In genomic region chr10:871951-872403, GRCh38 we compare ENCODE assay signal across 24 cellular contexts. TPM values are rescaled to one million over a fixed set of nuclear protein-coding genes. Genes with fewer than 3 reads are reported as not detected.
A peak's percentile ranks its signal among the peaks of the same experiment; 100 is the strongest.
DNase-seq lines count a peak whose midpoint lies in the region; ATAC-seq and TF ChIP-seq lines count a peak whose summit lies in the region.
"Had no signal": no experiment of that assay in that cellular context is flagged by ENCODE, and none has a peak within 500 bp of the region (broad histone marks: within the 10 kb centered on the region; RNA-seq: fewer than 3 reads in every experiment).

No MANE protein-coding gene starts in this region.

- H3K4me3 Mint-ChIP-seq in natural killer cell treated with Interleukin-12 subunit alpha and Interleukin-12 subunit beta and Interleukin-15 and Interleukin-18, amount 100 ng/mL, for 72 hours: peak overlapping the region; percentile 57
- H3K4me3 Mint-ChIP-seq in natural killer cell: no peak overlapping the region
- H3K4me3 Mint-ChIP-seq: activated CD4-positive, alpha-beta T cell treated with anti-CD3 and anti-CD28 coated beads, Interleukin-2, amount 10 ng/mL, durations not matched to agents 7 days and 5 days; activated naive CD4-positive, alpha-beta T cell treated with anti-CD3 and anti-CD28 coated beads for 36 hours; CD4-positive, CD25-positive, alpha-beta regulatory T cell had no signal

- no peaks in the 10 kb centered on the region for H3K4me1 ChIP-seq in mucosa of descending colon (ENCODE audit: low read depth)

- no peaks in the 10 kb centered on the region for H3K27me3 Mint-ChIP-seq in natural killer cell treated with Interleukin-12 subunit alpha and Interleukin-12 subunit beta and Interleukin-15 and Interleukin-18, amount 100 ng/mL, for 72 hours
- H3K27me3 Mint-ChIP-seq in natural killer cell (ENCODE audit: low read depth in 2 of 2): no peaks in the 10 kb centered on the region
- H3K27me3 Mint-ChIP-seq: activated CD4-positive, alpha-beta T cell treated with anti-CD3 and anti-CD28 coated beads, Interleukin-2, amount 10 ng/mL, durations not matched to agents 7 days and 5 days; CD4-positive, CD25-positive, alpha-beta regulatory T cell had no signal

- H3K4me1 Mint-ChIP-seq in natural killer cell treated with Interleukin-12 subunit alpha and Interleukin-12 subunit beta and Interleukin-15 and Interleukin-18, amount 100 ng/mL, for 72 hours (ENCODE audit: low read depth in 2 of 2): peaks cover 50 to 55% of the 10 kb centered on the region in 2 donors
- H3K4me1 Mint-ChIP-seq in natural killer cell: peaks cover 48 to 66% of the 10 kb centered on the region in 2 donors

- no peak for ATAC-seq in natural killer cell treated with Interleukin-12 subunit alpha and Interleukin-12 subunit beta and Interleukin-15 and Interleukin-18, amount 100 ng/mL, for 72 hours
- ATAC-seq in natural killer cell: no peak
- peak; percentile 7 for ATAC-seq in mucosa of descending colon
- ATAC-seq in HG03108 (IDR thresholded peaks at IDR 0.05; ENCODE audit: unreplicated experiment): no peak
- ATAC-seq: K562 had no signal

- no peaks in the 10 kb centered on the region for H3K9me3 Mint-ChIP-seq in natural killer cell treated with Interleukin-12 subunit alpha and Interleukin-12 subunit beta and Interleukin-15 and Interleukin-18, amount 100 ng/mL, for 72 hours
- H3K9me3 Mint-ChIP-seq in natural killer cell: no peaks in the 10 kb centered on the region
- H3K9me3 Mint-ChIP-seq: activated CD4-positive, alpha-beta T cell treated with anti-CD3 and anti-CD28 coated beads, Interleukin-2, amount 10 ng/mL, durations not matched to agents 7 days and 5 days; activated naive CD4-positive, alpha-beta T cell treated with anti-CD3 and anti-CD28 coated beads for 36 hours; CD4-positive, CD25-positive, alpha-beta regulatory T cell had no signal

- intact Hi-C loops in natural killer cell (cut with micrococcal nuclease): no loop called here
- intact Hi-C loops in mucosa of descending colon (cut with DNase I, micrococcal nuclease): no loop called here

- no peaks in the 10 kb centered on the region for H3K36me3 ChIP-seq in mucosa of descending colon (ENCODE audit: low read depth)

- peaks cover 6% of the 10 kb centered on the region for H3K36me3 Mint-ChIP-seq in natural killer cell treated with Interleukin-12 subunit alpha and Interleukin-12 subunit beta and Interleukin-15 and Interleukin-18, amount 100 ng/mL, for 72 hours
- no peaks in the 10 kb centered on the region for H3K36me3 Mint-ChIP-seq in natural killer cell

- no peaks in the 10 kb centered on the region for H3K9me3 ChIP-seq in mucosa of descending colon
- H3K9me3 ChIP-seq: ascending aorta, lower lobe of right lung, tibial artery had no signal

- peak overlapping the region; percentile 61 to 92 for H3K27ac Mint-ChIP-seq in natural killer cell treated with Interleukin-12 subunit alpha and Interleukin-12 subunit beta and Interleukin-15 and Interleukin-18, amount 100 ng/mL, for 72 hours
- peak overlapping the region in 1 of 2 donors; percentile 71 for H3K27ac Mint-ChIP-seq in natural killer cell
- H3K27ac Mint-ChIP-seq: activated CD4-positive, alpha-beta T cell treated with anti-CD3 and anti-CD28 coated beads, Interleukin-2, amount 10 ng/mL, durations not matched to agents 7 days and 5 days; activated naive CD4-positive, alpha-beta T cell treated with anti-CD3 and anti-CD28 coated beads for 36 hours had no signal

- DNase-seq in natural killer cell treated with Interleukin-12 subunit alpha and Interleukin-12 subunit beta and Interleukin-15 and Interleukin-18, amount 100 ng/mL, for 72 hours (ENCODE audit: low spot score): no peak
- DNase-seq in natural killer cell: no peak
- DNase-seq in epithelial cell of esophagus (ENCODE audit: low read depth): peak; percentile 22
- no peak for DNase-seq in mucosa of descending colon
- DNase-seq in AML-193 (lab: John Stamatoyannopoulos, UW): no peak
- no peak for DNase-seq in NCI-H748 (lab: John Stamatoyannopoulos, UW; ENCODE audit: unreplicated experiment)
- no peak for DNase-seq in stimulated activated CD4-positive, alpha-beta T cell treated with anti-CD3 and anti-CD28 coated beads, Interleukin-2, amount 100 ng/mL, for 48 hours
- DNase-seq: activated CD4-positive, alpha-beta T cell treated with anti-CD3 and anti-CD28 coated beads, Interleukin-2, amount 10 ng/mL, durations not matched to agents 7 days and 5 days; activated naive CD4-positive, alpha-beta T cell treated with anti-CD3 and anti-CD28 coated beads for 36 hours; CD4-positive, CD25-positive, alpha-beta regulatory T cell; DMS153; GF-D8; lower lobe of right lung; MV-4-11; NCI-H1694; NCI-H748 treated with DMSO at 0.1 percent for 48 hours; SIG-M5; stimulated activated naive CD4-positive, alpha-beta T cell treated with Interleukin-2 at 50 U/mL for 16 hours; T-helper 1 cell; tibial artery had no signal

- no peak for TF ChIP-seq CTCF in natural killer cell (IDR thresholded peaks at IDR 0.05)
- no peak for TF ChIP-seq CTCF in epithelial cell of esophagus (IDR thresholded peaks at IDR 0.05; ENCODE audit: insufficient read depth, low read depth, low read length, missing control alignments)
- TF ChIP-seq CTCF in mucosa of descending colon (IDR thresholded peaks at IDR 0.05): no peak

- no peak overlapping the region for H3K4me3 ChIP-seq in epithelial cell of esophagus (ENCODE audit: low read length)
- no peak overlapping the region for H3K4me3 ChIP-seq in mucosa of descending colon
- H3K4me3 ChIP-seq: ascending aorta, coronary artery, K562, lower lobe of right lung, tibial artery had no signal

RNA-seq across cellular contexts. Expression of gene LARP4B, which starts 59.5 kb away (rescaled TPM):
- 100 to 1,000 TPM; 130 to 242 TPM for total RNA-seq in natural killer cell treated with Interleukin-12 subunit alpha and Interleukin-12 subunit beta and Interleukin-15 and Interleukin-18, amount 100 ng/mL, for 72 hours
- total RNA-seq in natural killer cell: 10 to 100 TPM; 75.5 to 95.4 (median 90.2) TPM
- total RNA-seq in mucosa of descending colon: 100 to 1,000 TPM in 2 of 3 donors, 10 to 100 TPM in 1; 97.5 to 155 (median 116) TPM
